In the genomic region with DNA sequence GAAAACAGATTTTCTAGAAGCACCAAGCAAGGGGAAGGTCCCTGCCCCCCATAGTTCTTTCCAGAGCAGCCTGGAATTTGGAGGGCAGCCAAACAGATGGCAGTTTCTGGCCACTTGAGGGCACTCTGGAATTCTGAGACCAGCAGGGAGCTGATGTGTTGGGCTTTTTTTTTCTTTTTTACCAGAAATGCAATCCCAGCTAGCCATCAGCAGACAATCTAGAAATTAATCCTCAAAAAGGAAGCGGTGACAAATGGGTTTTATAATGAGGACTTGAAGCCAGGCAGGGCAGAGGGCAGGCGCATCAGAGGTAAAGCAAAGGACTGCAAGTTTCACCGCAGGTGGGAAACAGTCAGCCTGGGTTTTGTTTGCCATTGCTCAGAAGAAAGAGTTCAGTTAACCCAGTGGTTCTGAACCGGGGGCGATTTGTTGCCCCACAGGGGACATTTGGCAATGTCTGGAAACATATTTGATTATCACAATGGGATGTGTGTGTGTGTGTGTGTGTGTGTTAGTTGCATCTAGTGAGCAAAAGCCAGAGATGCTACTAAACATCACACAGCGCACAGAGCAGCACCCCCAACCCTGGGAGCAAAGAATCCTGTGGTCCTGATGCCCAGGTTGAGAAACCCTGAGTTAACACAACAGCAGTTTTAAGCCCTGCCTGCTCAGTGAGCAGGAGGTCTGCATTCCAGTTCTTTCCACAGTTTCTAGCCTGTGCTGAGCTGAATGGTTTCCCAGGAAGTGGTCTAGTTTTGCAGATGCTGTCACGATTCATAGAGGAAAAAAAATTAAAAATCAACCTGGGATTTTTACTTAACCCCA, we compare ENCODE assay signal across 8 cellular contexts.
DNase-seq lines count a peak whose midpoint lies in the region; ATAC-seq, FAIRE-seq and TF ChIP-seq lines count a peak whose summit lies in the region.

No MANE protein-coding gene starts in this region.

- peak; percentile 91 for FAIRE-seq in GM12891 (lab: Jason Lieb, UNC)

- peak overlapping the region; percentile 38 for H3K27ac ChIP-seq in temporal lobe (ENCODE audit: low read depth, low read length)

- no peak for ATAC-seq in GM21737 (IDR thresholded peaks at IDR 0.05; ENCODE audit: unreplicated experiment)

- DNase-seq in AG08396 (ENCODE audit: low spot score) (peak; percentile 74), GM12891 (ENCODE audit: insufficient read length, low spot score) (no peak), NCI-H1105 (lab: John Stamatoyannopoulos, UW) (peak; percentile 50), T1000 (lab: John Stamatoyannopoulos, UW) (peak; percentile 68), epithelial cell of esophagus (ENCODE audit: low read depth) (peak; percentile 60), midbrain (lab: John Stamatoyannopoulos, UW) (peak; percentile 87)

- no peak overlapping the region for H3K4me3 ChIP-seq in epithelial cell of esophagus (ENCODE audit: low read length)

- TF ChIP-seq POLR2A in GM12891 (IDR thresholded peaks at IDR 0.05; ENCODE audit: low read depth, low read length): no peak

- peak; percentile 81 for TF ChIP-seq CTCF in epithelial cell of esophagus (IDR thresholded peaks at IDR 0.05; ENCODE audit: insufficient read depth, low read depth, low read length, missing control alignments)

TF ChIP-seq in GM12891, 5 proteins besides CTCF, POLR2A, EP300 and RAD21:
- TF ChIP-seq TAF1 (IDR thresholded peaks at IDR 0.05; ENCODE audit: low read depth, low read length) (no peak), POLR2AphosphoS5 (IDR thresholded peaks at IDR 0.05; ENCODE audit: low read depth, low read length) (no peak), PAX5 (IDR thresholded peaks at IDR 0.05; ENCODE audit: insufficient read depth, low read length, severe bottlenecking) (no peak), POU2F2 (IDR thresholded peaks at IDR 0.05; ENCODE audit: low read depth, low read length) (no peak), SPI1 (IDR thresholded peaks at IDR 0.05; ENCODE audit: low read depth, low read length) (no peak)
TF ChIP-seq in GM12891: peak in this region for 0.
